11 cellular contexts compared by ENCODE assay signal in genomic region chr1:203754455-203754864, GRCh38. TPM values are rescaled to one million over a fixed set of nuclear protein-coding genes. Genes with fewer than 3 reads are reported as not detected.
A peak's percentile ranks its signal among the peaks of the same experiment; 100 is the strongest.
DNase-seq lines count a peak whose midpoint lies in the region; ATAC-seq, FAIRE-seq and TF ChIP-seq lines count a peak whose summit lies in the region.
"Had no signal": no experiment of that assay in that cellular context is flagged by ENCODE, and none has a peak within 500 bp of the region (broad histone marks: within the 10 kb centered on the region; RNA-seq: fewer than 3 reads in every experiment).

No MANE protein-coding gene starts in this region.

- H3K4me1 ChIP-seq in CD8-positive, alpha-beta T cell (ENCODE audit: insufficient read depth, low read length) = peaks cover 23% of the 10 kb centered on the region

- intact Hi-C loops in CD8-positive, alpha-beta T cell (cut with DNase I, micrococcal nuclease) = loop anchor here in 1 of 2 experiments (1.0 kb wide), 1 partner anchor 11 kb away; the partner anchor contains the start of gene LAX1

- TF ChIP-seq CTCF in CD8-positive, alpha-beta T cell (IDR thresholded peaks at IDR 0.05) = no peak

- H3K27ac Mint-ChIP-seq in CD8-positive, alpha-beta T cell = peak overlapping the region; percentile 88
- peak overlapping the region; percentile 86 to 88 for H3K27ac Mint-ChIP-seq in effector memory CD8-positive, alpha-beta T cell

- H3K4me1 Mint-ChIP-seq in CD8-positive, alpha-beta T cell (ENCODE audit: low read depth) = peaks cover 35% of the 10 kb centered on the region
- H3K4me1 Mint-ChIP-seq in effector memory CD8-positive, alpha-beta T cell (ENCODE audit: low read depth in 2 of 2) = peaks cover 21 to 33% of the 10 kb centered on the region in 2 donors

- H3K4me3 Mint-ChIP-seq in CD8-positive, alpha-beta T cell = peak overlapping the region; percentile 42
- peak overlapping the region; percentile 21 to 54 for H3K4me3 Mint-ChIP-seq in effector memory CD8-positive, alpha-beta T cell

- peak overlapping the region; percentile 16 for H3K4me3 ChIP-seq in CD8-positive, alpha-beta T cell (ENCODE audit: low read depth, low read length)

- H3K27ac ChIP-seq in CD8-positive, alpha-beta T cell (ENCODE audit: low read depth, low read length) = no peak overlapping the region

- no peak for FAIRE-seq in frontal cortex (lab: Jason Lieb, UNC)

- ATAC-seq in CD8-positive, alpha-beta T cell = peak; percentile 52
- ATAC-seq in GM21526 (IDR thresholded peaks at IDR 0.05; ENCODE audit: low FRiP score, unreplicated experiment) = peak; percentile 59
- no peak for ATAC-seq in effector memory CD8-positive, alpha-beta T cell (replicated peaks)

- H3K9me3 Mint-ChIP-seq in CD8-positive, alpha-beta T cell = no peaks in the 10 kb centered on the region
- H3K9me3 Mint-ChIP-seq in effector memory CD8-positive, alpha-beta T cell = no peaks in the 10 kb centered on the region

- CTCF ChIA-PET in CD8-positive, alpha-beta T cell (lab: Charles Lee) = interaction anchor here (1.3 kb wide), 1 partner anchor 10 kb away, joined by 4 read pairs; no protein-coding TSS in a partner anchor

- no peaks in the 10 kb centered on the region for H3K27me3 ChIP-seq in CD8-positive, alpha-beta T cell (ENCODE audit: insufficient read depth, low read length)

- no peaks in the 10 kb centered on the region for H3K36me3 Mint-ChIP-seq in CD8-positive, alpha-beta T cell
- peaks cover 23% of the 10 kb centered on the region for H3K36me3 Mint-ChIP-seq in effector memory CD8-positive, alpha-beta T cell (ENCODE audit: insufficient read depth)

- POLR2A ChIA-PET in CD8-positive, alpha-beta T cell (lab: Charles Lee) = interaction anchor here (0.6 to 2.9 kb wide), 3 partner anchors 10 to 366 kb away, joined by 3 to 15 read pairs (median 4); partner anchors contain the start of gene LAX1

- no peaks in the 10 kb centered on the region for H3K27me3 Mint-ChIP-seq in CD8-positive, alpha-beta T cell (ENCODE audit: low read depth)
- H3K27me3 Mint-ChIP-seq in effector memory CD8-positive, alpha-beta T cell = no peaks in the 10 kb centered on the region

- no peaks in the 10 kb centered on the region for H3K36me3 ChIP-seq in CD8-positive, alpha-beta T cell (ENCODE audit: insufficient read depth, low read length)

- H3K9me3 ChIP-seq in CD8-positive, alpha-beta T cell (ENCODE audit: low read length) = no peaks in the 10 kb centered on the region
- H3K9me3 ChIP-seq: Caco-2 had no signal

- DNase-seq in CD8-positive, alpha-beta T cell = peak in 2 of 7 experiments; percentile 18 to 37
- DNase-seq in NCI-H526 treated with DMSO at 0.1 percent for 48 hours (lab: John Stamatoyannopoulos, UW) (peak; percentile 30), amniotic stem cell (lab: John Stamatoyannopoulos, UW) (no peak), frontal cortex (ENCODE audit: low spot score in 2 of 2) (no peak), UCSD-AML1 (lab: John Stamatoyannopoulos, UW; ENCODE audit: unreplicated experiment) (no peak), NCI-H524 (lab: John Stamatoyannopoulos, UW) (no peak)
- DNase-seq in effector memory CD8-positive, alpha-beta T cell = peak in 1 of 3 experiments; percentile 10
- DNase-seq: amygdala, Caco-2, OCI-M1 had no signal

RNA-seq across cellular contexts. Expression of gene LAX1, which starts 10.5 kb away (rescaled TPM):
- total RNA-seq in CD8-positive, alpha-beta T cell = 10 to 100 TPM; 13.7 to 16.1 TPM
- not detected for total RNA-seq in frontal cortex
- total RNA-seq: Caco-2 had no signal

RNA-seq across cellular contexts. Expression of gene ZBED6, which starts 41.0 kb away (rescaled TPM):
- total RNA-seq in CD8-positive, alpha-beta T cell = 10 to 100 TPM; 25.0 to 25.8 TPM
- 4.5 TPM for total RNA-seq in frontal cortex

RNA-seq across cellular contexts. Expression of gene ZC3H11A, which starts 41.0 kb away (rescaled TPM):
- total RNA-seq in CD8-positive, alpha-beta T cell = 10 to 100 TPM; 72.7 to 77.2 TPM
- total RNA-seq in frontal cortex = 65.2 TPM

Comparison
In these comparisons a context has a peak if more than half of its experiments do, and no peak if none do; other contexts are left out.
1. RNA of gene LAX1, which starts 10.5 kb away (total RNA-seq): 13.7 to 16.1 TPM in CD8-positive, alpha-beta T cell; not detected in frontal cortex (single experiment); every median in the first group is over 10 times any median in the second.